Comparison of ENCODE assay signal across 26 cellular contexts in the genomic region with DNA sequence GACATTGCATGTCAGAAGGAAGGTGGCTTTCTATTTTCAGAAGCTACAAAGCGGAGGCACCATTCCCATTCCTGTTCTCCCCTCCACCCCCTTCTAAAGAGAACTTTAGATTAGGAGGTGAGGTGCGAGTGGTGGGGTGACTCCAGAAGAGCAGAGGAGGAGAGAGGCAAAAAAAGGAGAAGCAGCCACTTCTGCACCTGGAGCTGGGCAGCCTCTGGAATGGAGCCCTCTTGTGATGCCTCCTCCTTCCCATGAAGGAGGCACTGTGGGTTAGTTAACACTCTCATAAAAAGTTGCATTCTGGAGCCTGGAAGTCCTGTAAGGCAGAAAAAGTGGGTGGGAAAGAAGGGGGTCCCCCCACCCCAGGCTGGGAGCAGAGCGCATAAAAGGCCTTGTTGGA. TPM values are rescaled to one million over a fixed set of nuclear protein-coding genes. Genes with fewer than 3 reads are reported as not detected.
"Had no signal": no experiment of that assay in that cellular context is flagged by ENCODE, and none has a peak within 500 bp of the region (broad histone marks: within the 10 kb centered on the region; RNA-seq: fewer than 3 reads in every experiment).

No MANE protein-coding gene starts in this region.

- H3K4me3 ChIP-seq: SJSA1 had no signal

- ATAC-seq: activated CD8-positive, alpha-beta T cell treated with anti-CD3 and anti-CD28 coated beads for 36 hours; activated T-cell treated with anti-CD3 and anti-CD28 coated beads, Interleukin-2, amount 50 U/mL, for 72 hours; Panc1; Right ventricle myocardium inferior; SK-N-SH treated with all-trans-retinoic acid at 6 μM for 48 hours had no signal

- H3K4me1 ChIP-seq: SJSA1 had no signal

- H3K9me3 ChIP-seq: SJSA1 had no signal

- DNase-seq: activated B cell treated with CpG ODN at 0.5 μM for 24 hours; activated CD4-positive, alpha-beta T cell treated with anti-CD3 and anti-CD28 coated beads for 1 hour; activated CD8-positive, alpha-beta memory T cell treated with anti-CD3 and anti-CD28 coated beads, Interleukin-2, amount 50 U/mL, for 4 hours; activated CD8-positive, alpha-beta T cell treated with anti-CD3 and anti-CD28 coated beads for 36 hours; activated naive CD4-positive, alpha-beta T cell; activated T-cell treated with anti-CD3 and anti-CD28 coated beads, Interleukin-2, amount 50 U/mL, for 72 hours; aorta; central memory CD4-positive, alpha-beta T cell; KG1; NCI-H1048; NCI-H2081; NCI-H345; NCI-H510A; RPMI8226; SW 1271 had no signal

- H3K9me3 Mint-ChIP-seq: activated B cell treated with CpG ODN at 0.5 μM for 24 hours; activated CD8-positive, alpha-beta T cell treated with anti-CD3 and anti-CD28 coated beads for 36 hours; activated naive CD4-positive, alpha-beta T cell treated with anti-CD3 and anti-CD28 coated beads, Interleukin-2, amount 50 U/mL, for 24 hours; activated T-cell treated with anti-CD3 and anti-CD28 coated beads, Interleukin-2, amount 50 U/mL, for 72 hours had no signal

- H3K27ac Mint-ChIP-seq: activated B cell treated with CpG ODN at 0.5 μM for 24 hours; activated CD8-positive, alpha-beta T cell treated with anti-CD3 and anti-CD28 coated beads for 36 hours; activated naive CD4-positive, alpha-beta T cell treated with anti-CD3 and anti-CD28 coated beads, Interleukin-2, amount 50 U/mL, for 24 hours; activated T-cell treated with anti-CD3 and anti-CD28 coated beads, Interleukin-2, amount 50 U/mL, for 72 hours had no signal

- H3K36me3 Mint-ChIP-seq: activated naive CD4-positive, alpha-beta T cell treated with anti-CD3 and anti-CD28 coated beads, Interleukin-2, amount 50 U/mL, for 24 hours had no signal

- H3K36me3 ChIP-seq: SJSA1 had no signal

- H3K4me3 Mint-ChIP-seq: activated B cell treated with CpG ODN at 0.5 μM for 24 hours; activated CD8-positive, alpha-beta T cell treated with anti-CD3 and anti-CD28 coated beads for 36 hours; activated naive CD4-positive, alpha-beta T cell treated with anti-CD3 and anti-CD28 coated beads, Interleukin-2, amount 50 U/mL, for 24 hours; activated T-cell treated with anti-CD3 and anti-CD28 coated beads, Interleukin-2, amount 50 U/mL, for 72 hours had no signal

RNA-seq across cellular contexts. Expression of a gene that starts 4.8 kb away (rescaled TPM):
- total RNA-seq: activated B cell treated with CpG ODN at 0.5 μM for 24 hours; activated CD8-positive, alpha-beta T cell treated with anti-CD3 and anti-CD28 coated beads for 36 hours; activated T-cell treated with anti-CD3 and anti-CD28 coated beads, Interleukin-2, amount 50 U/mL, for 72 hours; aorta; bronchial epithelial cell; chondrocyte; LHCN-M2; M059J; OCI-LY7; Right ventricle myocardium inferior; SJSA1; T-helper 1 cell treated with Interleukin-12 subunit alpha and Interleukin-12 subunit beta and Interleukin-4 antibody, amounts not matched to agents 30 ng/mL and 1 ng/mL, for 36 hours had no signal
